18 cellular contexts compared by ENCODE assay signal in genomic region chr5:171400169-171400568, GRCh38. TPM values are rescaled to one million over a fixed set of nuclear protein-coding genes. Genes with fewer than 3 reads are reported as not detected.
DNase-seq lines count a peak whose midpoint lies in the region; ATAC-seq, FAIRE-seq and TF ChIP-seq lines count a peak whose summit lies in the region.
"Had no signal": no experiment of that assay in that cellular context is flagged by ENCODE, and none has a peak within 500 bp of the region (broad histone marks: within the 10 kb centered on the region; RNA-seq: fewer than 3 reads in every experiment).

No MANE protein-coding gene starts in this region.

- no peak for DNase-seq in activated CD8-positive, alpha-beta T cell treated with anti-CD3 and anti-CD28 coated beads for 36 hours
- no peak for DNase-seq in activated CD8-positive, alpha-beta T cell treated with anti-CD3 and anti-CD28 coated beads, Interleukin-2, amount 10 ng/mL, durations not matched to agents 7 days and 5 days
- DNase-seq in Calu3 (no peak), endothelial cell of umbilical vein (ENCODE audit: low read depth, low spot score) (no peak), SW480 (ENCODE audit: low spot score) (no peak)
- no peak for DNase-seq in activated T-helper 1 cell treated with anti-CD3 and anti-CD28 coated beads, Interleukin-12 subunit alpha, Interleukin-12 subunit beta, Interleukin-2, Interleukin-4 antibody, amounts not matched to agents 30 ng/mL and 10 ng/mL and 1 ng/mL, durations not matched to agents 14 hours and 24 hours and 36 hours (ENCODE audit: low spot score)
- DNase-seq: COR-L47, DMS53, GM23248, NCI-H69, PC-3 had no signal

- peak overlapping the region; percentile 27 for H3K27ac Mint-ChIP-seq in activated CD8-positive, alpha-beta T cell treated with anti-CD3 and anti-CD28 coated beads for 36 hours
- no peak overlapping the region for H3K27ac Mint-ChIP-seq in activated CD8-positive, alpha-beta T cell treated with anti-CD3 and anti-CD28 coated beads, Interleukin-2, amount 10 ng/mL, durations not matched to agents 7 days and 5 days
- peak overlapping the region; percentile 60 for H3K27ac Mint-ChIP-seq in Calu3 (ENCODE audit: unreplicated experiment)
- peak overlapping the region; percentile 34 for H3K27ac Mint-ChIP-seq in activated T-helper 1 cell treated with anti-CD3 and anti-CD28 coated beads, Interleukin-12 subunit alpha, Interleukin-12 subunit beta, Interleukin-2, Interleukin-4 antibody, amounts not matched to agents 30 ng/mL and 10 ng/mL and 1 ng/mL, durations not matched to agents 14 hours and 24 hours and 36 hours

- no peak overlapping the region for H2AFZ ChIP-seq in endothelial cell of umbilical vein (ENCODE audit: low read depth, low read length)
- H2AFZ ChIP-seq: GM23248 had no signal

- POLR2A ChIA-PET in activated CD8-positive, alpha-beta T cell treated with anti-CD3 and anti-CD28 coated beads for 36 hours (lab: Charles Lee): interaction anchor here (1.1 to 10.5 kb wide), 4 partner anchors 8 to 12 kb away, joined by 3 to 162 read pairs (median 53); partner anchors contain the start of gene NPM1
- POLR2A ChIA-PET in activated CD8-positive, alpha-beta T cell treated with anti-CD3 and anti-CD28 coated beads, Interleukin-2, amount 10 ng/mL, durations not matched to agents 7 days and 5 days (lab: Charles Lee): no interaction called here
- POLR2A ChIA-PET in endothelial cell of umbilical vein (lab: Charles Lee): no interaction called here

- H3K4me3 Mint-ChIP-seq in activated CD8-positive, alpha-beta T cell treated with anti-CD3 and anti-CD28 coated beads for 36 hours: peak overlapping the region; percentile 1
- H3K4me3 Mint-ChIP-seq in activated CD8-positive, alpha-beta T cell treated with anti-CD3 and anti-CD28 coated beads, Interleukin-2, amount 10 ng/mL, durations not matched to agents 7 days and 5 days: no peak overlapping the region
- no peak overlapping the region for H3K4me3 Mint-ChIP-seq in Calu3 (ENCODE audit: low read depth, unreplicated experiment)
- no peak overlapping the region for H3K4me3 Mint-ChIP-seq in activated T-helper 1 cell treated with anti-CD3 and anti-CD28 coated beads, Interleukin-12 subunit alpha, Interleukin-12 subunit beta, Interleukin-2, Interleukin-4 antibody, amounts not matched to agents 30 ng/mL and 10 ng/mL and 1 ng/mL, durations not matched to agents 14 hours and 24 hours and 36 hours

- TF ChIP-seq CTCF in activated CD8-positive, alpha-beta T cell treated with anti-CD3 and anti-CD28 coated beads for 36 hours (IDR thresholded peaks at IDR 0.05): no peak
- TF ChIP-seq CTCF in Calu3 (IDR thresholded peaks at IDR 0.05; ENCODE audit: unreplicated experiment): no peak
- no peak for TF ChIP-seq CTCF in endothelial cell of umbilical vein (IDR thresholded peaks at IDR 0.05; ENCODE audit: extremely low read depth in 1 of 2, insufficient read depth in 1 of 2, low read depth in 1 of 2, low read length in 2 of 2)

- BruUV-seq in Calu3 (replicated peaks; lab: Mats Ljungman, UMichigan) (no TSS peak), endothelial cell of umbilical vein (replicated peaks; lab: Mats Ljungman, UMichigan) (no TSS peak)

- ATAC-seq in activated CD8-positive, alpha-beta T cell treated with anti-CD3 and anti-CD28 coated beads for 36 hours: no peak
- no peak for ATAC-seq in activated CD8-positive, alpha-beta T cell treated with anti-CD3 and anti-CD28 coated beads, Interleukin-2, amount 10 ng/mL, durations not matched to agents 7 days and 5 days
- ATAC-seq in HG03095 (IDR thresholded peaks at IDR 0.05; ENCODE audit: unreplicated experiment) (no peak), GM18861 (IDR thresholded peaks at IDR 0.05; ENCODE audit: unreplicated experiment) (no peak)
- ATAC-seq: K562, PC-3 had no signal

- no peaks in the 10 kb centered on the region for H3K27me3 ChIP-seq in endothelial cell of umbilical vein (ENCODE audit: control insufficient read depth in 2 of 2, insufficient read depth in 2 of 2, low read length in 2 of 2)

- H3K4me3 ChIP-seq in endothelial cell of umbilical vein (replicated peaks in 1 of 3; ENCODE audit: insufficient read depth in 1 of 3, low read depth in 1 of 3, low read length in 3 of 3): no peak overlapping the region
- H3K4me3 ChIP-seq: GM23248, K562 had no signal

- H4K20me1 ChIP-seq in endothelial cell of umbilical vein (replicated peaks; ENCODE audit: control insufficient read depth, extremely low read depth, insufficient read depth, low read length): peaks cover 25% of the 10 kb centered on the region

- no peak overlapping the region for H3K27ac ChIP-seq in endothelial cell of umbilical vein (ENCODE audit: insufficient read depth, low read depth, low read length)
- H3K27ac ChIP-seq: C4-2B, GM23248 had no signal

- TF ChIP-seq POLR2A in endothelial cell of umbilical vein (IDR thresholded peaks at IDR 0.05; ENCODE audit: low read depth, low read length): no peak

- peak overlapping the region; percentile 3 for H3K9ac ChIP-seq in endothelial cell of umbilical vein (replicated peaks; ENCODE audit: extremely low read depth, insufficient read depth, low read length)
- H3K9ac ChIP-seq: GM23248 had no signal

- no peaks in the 10 kb centered on the region for H3K9me3 Mint-ChIP-seq in activated CD8-positive, alpha-beta T cell treated with anti-CD3 and anti-CD28 coated beads for 36 hours
- no peaks in the 10 kb centered on the region for H3K9me3 Mint-ChIP-seq in activated CD8-positive, alpha-beta T cell treated with anti-CD3 and anti-CD28 coated beads, Interleukin-2, amount 10 ng/mL, durations not matched to agents 7 days and 5 days (ENCODE audit: insufficient read depth)
- no peaks in the 10 kb centered on the region for H3K9me3 Mint-ChIP-seq in Calu3 (ENCODE audit: low read depth, unreplicated experiment)
- no peaks in the 10 kb centered on the region for H3K9me3 Mint-ChIP-seq in activated T-helper 1 cell treated with anti-CD3 and anti-CD28 coated beads, Interleukin-12 subunit alpha, Interleukin-12 subunit beta, Interleukin-2, Interleukin-4 antibody, amounts not matched to agents 30 ng/mL and 10 ng/mL and 1 ng/mL, durations not matched to agents 14 hours and 24 hours and 36 hours

- H3K4me1 ChIP-seq in endothelial cell of umbilical vein (ENCODE audit: control insufficient read depth, extremely low read depth, insufficient read depth, low read length): peaks cover 5% of the 10 kb centered on the region

- H3K9me3 ChIP-seq in endothelial cell of umbilical vein (replicated peaks; ENCODE audit: control insufficient read depth, insufficient read depth, low read length): no peaks in the 10 kb centered on the region

- H3K4me2 ChIP-seq in endothelial cell of umbilical vein (ENCODE audit: insufficient read depth, low read length): no peak overlapping the region

- CTCF ChIA-PET in activated CD8-positive, alpha-beta T cell treated with anti-CD3 and anti-CD28 coated beads for 36 hours (lab: Charles Lee): interaction anchor here (0.9 to 1.5 kb wide), 2 partner anchors 12 to 18 kb away, joined by 4 read pairs; no protein-coding TSS in a partner anchor
- CTCF ChIA-PET in activated CD8-positive, alpha-beta T cell treated with anti-CD3 and anti-CD28 coated beads, Interleukin-2, amount 10 ng/mL, durations not matched to agents 7 days and 5 days (lab: Charles Lee): no interaction called here
- CTCF ChIA-PET in Calu3 (lab: Charles Lee): no interaction called here
- CTCF ChIA-PET in endothelial cell of umbilical vein (lab: Charles Lee): no interaction called here

- H3K4me1 Mint-ChIP-seq in activated CD8-positive, alpha-beta T cell treated with anti-CD3 and anti-CD28 coated beads for 36 hours (ENCODE audit: low read depth): peaks cover 48% of the 10 kb centered on the region
- peaks cover 37% of the 10 kb centered on the region for H3K4me1 Mint-ChIP-seq in activated CD8-positive, alpha-beta T cell treated with anti-CD3 and anti-CD28 coated beads, Interleukin-2, amount 10 ng/mL, durations not matched to agents 7 days and 5 days (ENCODE audit: low read depth)
- H3K4me1 Mint-ChIP-seq in Calu3 (ENCODE audit: low read depth, unreplicated experiment): peaks cover 39% of the 10 kb centered on the region
- peaks cover 39% of the 10 kb centered on the region for H3K4me1 Mint-ChIP-seq in activated T-helper 1 cell treated with anti-CD3 and anti-CD28 coated beads, Interleukin-12 subunit alpha, Interleukin-12 subunit beta, Interleukin-2, Interleukin-4 antibody, amounts not matched to agents 30 ng/mL and 10 ng/mL and 1 ng/mL, durations not matched to agents 14 hours and 24 hours and 36 hours (ENCODE audit: low read depth)

- intact Hi-C loops in activated CD8-positive, alpha-beta T cell treated with anti-CD3 and anti-CD28 coated beads for 36 hours (cut with micrococcal nuclease): no loop called here
- intact Hi-C loops in Calu3 (cut with micrococcal nuclease; ENCODE audit: unreplicated experiment): no loop called here
- intact Hi-C loops in activated T-helper 1 cell treated with anti-CD3 and anti-CD28 coated beads, Interleukin-12 subunit alpha, Interleukin-12 subunit beta, Interleukin-2, Interleukin-4 antibody, amounts not matched to agents 30 ng/mL and 10 ng/mL and 1 ng/mL, durations not matched to agents 14 hours and 24 hours and 36 hours (cut with micrococcal nuclease): no loop called here
- intact Hi-C loops in endothelial cell of umbilical vein (cut with micrococcal nuclease): no loop called here

- dilution Hi-C loops in endothelial cell of umbilical vein (cut with MboI; ENCODE audit: extremely low pct_ligation_motif_present, low sequenced_read_pairs): no loop called here

- H3K36me3 Mint-ChIP-seq in activated CD8-positive, alpha-beta T cell treated with anti-CD3 and anti-CD28 coated beads for 36 hours (ENCODE audit: low read depth): peaks cover 70% of the 10 kb centered on the region
- peaks cover 59% of the 10 kb centered on the region for H3K36me3 Mint-ChIP-seq in activated CD8-positive, alpha-beta T cell treated with anti-CD3 and anti-CD28 coated beads, Interleukin-2, amount 10 ng/mL, durations not matched to agents 7 days and 5 days (ENCODE audit: low read depth)
- H3K36me3 Mint-ChIP-seq in Calu3 (ENCODE audit: insufficient read depth, unreplicated experiment): peaks cover 81% of the 10 kb centered on the region
- peaks cover 54% of the 10 kb centered on the region for H3K36me3 Mint-ChIP-seq in activated T-helper 1 cell treated with anti-CD3 and anti-CD28 coated beads, Interleukin-12 subunit alpha, Interleukin-12 subunit beta, Interleukin-2, Interleukin-4 antibody, amounts not matched to agents 30 ng/mL and 10 ng/mL and 1 ng/mL, durations not matched to agents 14 hours and 24 hours and 36 hours (ENCODE audit: low read depth)

- H3K27me3 Mint-ChIP-seq in activated CD8-positive, alpha-beta T cell treated with anti-CD3 and anti-CD28 coated beads for 36 hours: no peaks in the 10 kb centered on the region
- H3K27me3 Mint-ChIP-seq in activated CD8-positive, alpha-beta T cell treated with anti-CD3 and anti-CD28 coated beads, Interleukin-2, amount 10 ng/mL, durations not matched to agents 7 days and 5 days (ENCODE audit: low read depth): no peaks in the 10 kb centered on the region
- no peaks in the 10 kb centered on the region for H3K27me3 Mint-ChIP-seq in Calu3 (ENCODE audit: unreplicated experiment)
- no peaks in the 10 kb centered on the region for H3K27me3 Mint-ChIP-seq in activated T-helper 1 cell treated with anti-CD3 and anti-CD28 coated beads, Interleukin-12 subunit alpha, Interleukin-12 subunit beta, Interleukin-2, Interleukin-4 antibody, amounts not matched to agents 30 ng/mL and 10 ng/mL and 1 ng/mL, durations not matched to agents 14 hours and 24 hours and 36 hours (ENCODE audit: insufficient read depth)

- peaks cover 21 to 41% of the 10 kb centered on the region in 2 experiments for H3K36me3 ChIP-seq in endothelial cell of umbilical vein (ENCODE audit: control insufficient read depth in 2 of 2, extremely low read depth in 1 of 2, insufficient read depth in 2 of 2, low read length in 2 of 2)

- H3K79me2 ChIP-seq in endothelial cell of umbilical vein (ENCODE audit: control insufficient read depth, insufficient read depth, low read length): peaks cover 73% of the 10 kb centered on the region

- no peaks in the 10 kb centered on the region for H3K9me1 ChIP-seq in endothelial cell of umbilical vein (replicated peaks; ENCODE audit: control insufficient read depth, extremely low read depth, insufficient read depth, low read length)

- no peak for FAIRE-seq in endothelial cell of umbilical vein (lab: Jason Lieb, UNC)
- FAIRE-seq: A204.1, GM19239, HTR-8/SVneo, K562 had no signal

RNA-seq across cellular contexts. Expression of gene NPM1, which starts 12.5 kb away (rescaled TPM):
- 1,000 to 10,000 TPM; 3,203 to 3,498 TPM for total RNA-seq in activated CD8-positive, alpha-beta T cell treated with anti-CD3 and anti-CD28 coated beads for 36 hours
- total RNA-seq in activated CD8-positive, alpha-beta T cell treated with anti-CD3 and anti-CD28 coated beads, Interleukin-2, amount 10 ng/mL, durations not matched to agents 7 days and 5 days: 1,000 to 10,000 TPM; 1,308 to 1,394 TPM
- total RNA-seq in Calu3 (2022) (1,708 and 1,863 TPM in 2 replicates), endothelial cell of umbilical vein (1,592 and 1,695 TPM in 2 replicates)
- total RNA-seq in activated T-helper 1 cell treated with anti-CD3 and anti-CD28 coated beads, Interleukin-12 subunit alpha, Interleukin-12 subunit beta, Interleukin-2, Interleukin-4 antibody, amounts not matched to agents 30 ng/mL and 10 ng/mL and 1 ng/mL, durations not matched to agents 14 hours and 24 hours and 36 hours: 2,729 and 2,809 TPM in 2 replicates
- polyA plus RNA-seq in endothelial cell of umbilical vein: 618 and 1,113 TPM in 2 replicates
- 4,496 and 5,519 TPM in 2 replicates for polyA plus RNA-seq in endothelial cell of umbilical vein (2011; cell fraction: cytosol; rRNA removed)
- polyA plus RNA-seq in endothelial cell of umbilical vein (2011; cell fraction: nucleus; rRNA removed): 1,833 and 2,535 TPM in 2 replicates
- polyA plus RNA-seq in endothelial cell of umbilical vein (2012): 2,168 and 4,291 TPM in 2 replicates
- polyA minus RNA-seq in endothelial cell of umbilical vein: 1,004 and 1,287 TPM in 2 replicates
- polyA minus RNA-seq in endothelial cell of umbilical vein (2011; cell fraction: cytosol; rRNA and poly(A)+ RNA removed): 2,300 TPM
- 294 and 390 TPM in 2 replicates for polyA minus RNA-seq in endothelial cell of umbilical vein (2011; cell fraction: nucleus; rRNA and poly(A)+ RNA removed)

RNA-seq across cellular contexts. Expression of gene FGF18, which starts 19.3 kb away (rescaled TPM):
- under 1 TPM in 1 of 2 experiments, not detected in 1; 0.18 TPM for total RNA-seq in activated CD8-positive, alpha-beta T cell treated with anti-CD3 and anti-CD28 coated beads for 36 hours
- total RNA-seq in activated CD8-positive, alpha-beta T cell treated with anti-CD3 and anti-CD28 coated beads, Interleukin-2, amount 10 ng/mL, durations not matched to agents 7 days and 5 days: not detected
- total RNA-seq in Calu3 (2022) (0.61 and 0.76 TPM in 2 replicates), endothelial cell of umbilical vein (0.27 TPM in 1 of 2 replicates, not detected in the other)
- total RNA-seq in activated T-helper 1 cell treated with anti-CD3 and anti-CD28 coated beads, Interleukin-12 subunit alpha, Interleukin-12 subunit beta, Interleukin-2, Interleukin-4 antibody, amounts not matched to agents 30 ng/mL and 10 ng/mL and 1 ng/mL, durations not matched to agents 14 hours and 24 hours and 36 hours: 0.17 and 0.21 TPM in 2 replicates
- 0.04 and 0.13 TPM in 2 replicates for polyA plus RNA-seq in endothelial cell of umbilical vein
- polyA plus RNA-seq in endothelial cell of umbilical vein (2011; cell fraction: cytosol; rRNA removed): 0.05 TPM in 1 of 2 replicates, not detected in the other
- polyA plus RNA-seq in endothelial cell of umbilical vein (2011; cell fraction: nucleus; rRNA removed): 0.10 and 0.22 TPM in 2 replicates
- 0.19 TPM in 1 of 2 replicates, not detected in the other for polyA plus RNA-seq in endothelial cell of umbilical vein (2012)
- polyA minus RNA-seq in endothelial cell of umbilical vein: 0.08 TPM in 1 of 2 replicates, not detected in the other
- polyA minus RNA-seq in endothelial cell of umbilical vein (2011; cell fraction: cytosol; rRNA and poly(A)+ RNA removed): not detected
- not detected in 2 replicates for polyA minus RNA-seq in endothelial cell of umbilical vein (2011; cell fraction: nucleus; rRNA and poly(A)+ RNA removed)
- total RNA-seq: GM23248 had no signal
